Comparison of ENCODE assay signal across 1 cellular context in the genomic region with DNA sequence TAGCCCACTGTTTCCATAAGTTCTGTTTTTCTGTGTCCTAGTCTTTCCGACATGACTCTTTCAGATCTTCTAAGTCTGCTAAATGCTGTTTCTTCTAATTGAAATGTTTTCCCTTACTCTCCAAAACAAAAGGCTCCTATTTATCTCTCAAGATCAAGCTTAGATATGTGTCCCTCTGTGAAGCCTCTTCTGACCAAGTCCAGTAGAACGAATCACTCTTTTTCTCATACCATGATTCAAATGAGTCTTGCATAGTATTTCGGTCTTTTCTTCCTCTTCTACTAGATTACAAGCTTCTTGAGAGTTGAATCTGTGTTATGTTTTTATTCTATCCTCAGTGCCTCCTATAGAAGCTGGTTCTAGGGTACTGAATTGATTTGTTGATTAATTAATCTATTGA.
TF ChIP-seq lines count a peak whose summit lies in the region.

No MANE protein-coding gene starts in this region.

TF ChIP-seq in K562, 482 proteins besides CTCF, POLR2A, EP300 and RAD21 (continued from another document):
- TF ChIP-seq, protein P1, sequence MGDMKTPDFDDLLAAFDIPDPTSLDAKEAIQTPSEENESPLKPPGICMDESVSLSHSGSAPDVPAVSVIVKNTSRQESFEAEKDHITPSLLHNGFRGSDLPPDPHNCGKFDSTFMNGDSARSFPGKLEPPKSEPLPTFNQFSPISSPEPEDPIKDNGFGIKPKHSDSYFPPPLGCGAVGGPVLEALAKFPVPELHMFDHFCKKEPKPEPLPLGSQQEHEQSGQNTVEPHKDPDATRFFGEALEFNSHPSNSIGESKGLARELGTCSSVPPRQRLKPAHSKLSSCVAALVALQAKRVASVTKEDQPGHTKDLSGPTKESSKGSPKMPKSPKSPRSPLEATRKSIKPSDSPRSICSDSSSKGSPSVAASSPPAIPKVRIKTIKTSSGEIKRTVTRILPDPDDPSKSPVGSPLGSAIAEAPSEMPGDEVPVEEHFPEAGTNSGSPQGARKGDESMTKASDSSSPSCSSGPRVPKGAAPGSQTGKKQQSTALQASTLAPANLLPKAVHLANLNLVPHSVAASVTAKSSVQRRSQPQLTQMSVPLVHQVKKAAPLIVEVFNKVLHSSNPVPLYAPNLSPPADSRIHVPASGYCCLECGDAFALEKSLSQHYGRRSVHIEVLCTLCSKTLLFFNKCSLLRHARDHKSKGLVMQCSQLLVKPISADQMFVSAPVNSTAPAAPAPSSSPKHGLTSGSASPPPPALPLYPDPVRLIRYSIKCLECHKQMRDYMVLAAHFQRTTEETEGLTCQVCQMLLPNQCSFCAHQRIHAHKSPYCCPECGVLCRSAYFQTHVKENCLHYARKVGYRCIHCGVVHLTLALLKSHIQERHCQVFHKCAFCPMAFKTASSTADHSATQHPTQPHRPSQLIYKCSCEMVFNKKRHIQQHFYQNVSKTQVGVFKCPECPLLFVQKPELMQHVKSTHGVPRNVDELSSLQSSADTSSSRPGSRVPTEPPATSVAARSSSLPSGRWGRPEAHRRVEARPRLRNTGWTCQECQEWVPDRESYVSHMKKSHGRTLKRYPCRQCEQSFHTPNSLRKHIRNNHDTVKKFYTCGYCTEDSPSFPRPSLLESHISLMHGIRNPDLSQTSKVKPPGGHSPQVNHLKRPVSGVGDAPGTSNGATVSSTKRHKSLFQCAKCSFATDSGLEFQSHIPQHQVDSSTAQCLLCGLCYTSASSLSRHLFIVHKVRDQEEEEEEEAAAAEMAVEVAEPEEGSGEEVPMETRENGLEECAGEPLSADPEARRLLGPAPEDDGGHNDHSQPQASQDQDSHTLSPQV (IDR thresholded peaks at IDR 0.05) = no peak
- TF ChIP-seq, protein P2, sequence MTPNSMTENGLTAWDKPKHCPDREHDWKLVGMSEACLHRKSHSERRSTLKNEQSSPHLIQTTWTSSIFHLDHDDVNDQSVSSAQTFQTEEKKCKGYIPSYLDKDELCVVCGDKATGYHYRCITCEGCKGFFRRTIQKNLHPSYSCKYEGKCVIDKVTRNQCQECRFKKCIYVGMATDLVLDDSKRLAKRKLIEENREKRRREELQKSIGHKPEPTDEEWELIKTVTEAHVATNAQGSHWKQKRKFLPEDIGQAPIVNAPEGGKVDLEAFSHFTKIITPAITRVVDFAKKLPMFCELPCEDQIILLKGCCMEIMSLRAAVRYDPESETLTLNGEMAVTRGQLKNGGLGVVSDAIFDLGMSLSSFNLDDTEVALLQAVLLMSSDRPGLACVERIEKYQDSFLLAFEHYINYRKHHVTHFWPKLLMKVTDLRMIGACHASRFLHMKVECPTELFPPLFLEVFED (CRISPR knock-in tag; conservative IDR thresholded peaks at IDR 0.05) = no peak
